In the genomic region with DNA sequence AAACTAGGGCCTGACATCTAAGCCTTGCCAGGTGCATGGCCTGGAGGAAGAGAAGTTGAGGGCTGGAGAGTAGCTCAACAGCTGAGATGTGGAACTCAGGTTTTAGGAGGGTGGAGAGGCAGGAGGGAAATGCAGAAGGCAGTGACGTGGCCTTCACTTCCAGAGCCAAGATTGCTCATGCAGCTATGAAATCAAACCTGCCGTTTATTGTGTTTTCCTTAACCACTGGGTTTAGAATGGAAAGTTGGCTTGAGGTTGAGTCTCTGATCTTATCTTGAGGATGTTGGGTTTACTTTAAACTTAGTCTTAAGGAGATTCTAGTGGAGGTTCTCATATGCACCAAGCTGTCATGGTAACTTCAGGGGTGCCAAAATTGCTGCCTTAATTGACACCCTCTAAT, we compare ENCODE assay signal across 15 cellular contexts.
DNase-seq lines count a peak whose midpoint lies in the region; ATAC-seq and TF ChIP-seq lines count a peak whose summit lies in the region.
"Had no signal": no experiment of that assay in that cellular context is flagged by ENCODE, and none has a peak within 500 bp of the region (broad histone marks: within the 10 kb centered on the region; RNA-seq: fewer than 3 reads in every experiment).

No MANE protein-coding gene starts in this region.

- peak; percentile 46 for ATAC-seq in GM18868 (IDR thresholded peaks at IDR 0.05; ENCODE audit: unreplicated experiment)
- ATAC-seq: GM23338, K562 had no signal

- DNase-seq in LNCaP clone FGC (ENCODE audit: low read depth) (peak; percentile 67), fibroblast of the aortic adventitia (ENCODE audit: low read depth) (peak; percentile 16), substantia nigra (lab: John Stamatoyannopoulos, UW) (no peak), cortex of kidney (lab: John Stamatoyannopoulos, UW) (no peak), GM19238 (ENCODE audit: insufficient read length, low spot score) (no peak), activated T-cell treated with anti-CD3 and anti-CD28 coated beads for 4 hours (no peak)
- DNase-seq: ACHN; Calu3; CD4-positive, alpha-beta T cell; DMS 273 treated with DMSO at 0.1 percent for 48 hours; H9 had no signal

- TF ChIP-seq CTCF in LNCaP clone FGC (IDR thresholded peaks at IDR 0.05; ENCODE audit: control insufficient read depth, extremely low read depth, insufficient read depth) (no peak), fibroblast of the aortic adventitia (IDR thresholded peaks at IDR 0.05; ENCODE audit: insufficient read depth, low read length) (no peak)

- no peak overlapping the region for H3K4me3 ChIP-seq in LNCaP clone FGC (ENCODE audit: low read depth, low read length)
- no peak overlapping the region for H3K4me3 ChIP-seq in fibroblast of the aortic adventitia (ENCODE audit: low read depth, low read length)
- H3K4me3 ChIP-seq: BLaER1 treated with 17β-estradiol and CSF1 and Interleukin-3, amounts not matched to agents 10 nM and 100 nM; GM23338; K562 had no signal

- H3K27ac ChIP-seq in substantia nigra (ENCODE audit: low read depth, low read length, poor library complexity, severe bottlenecking), result no peak overlapping the region
- H3K27ac ChIP-seq: BLaER1 treated with 17β-estradiol and CSF1 and Interleukin-3, amounts not matched to agents 10 nM and 100 nM had no signal

Comparison
In these comparisons a context has a peak if more than half of its experiments do, and no peak if none do; other contexts are left out.
1. DNase-seq: peak in LNCaP clone FGC (single experiment) and fibroblast of the aortic adventitia (single experiment); none in substantia nigra (0 of 49), cortex of kidney (single experiment), GM19238 (single experiment) and activated T-cell treated with anti-CD3 and anti-CD28 coated beads for 4 hours (single experiment).